Comparison of ENCODE assay signal across 21 cellular contexts in the genomic region with DNA sequence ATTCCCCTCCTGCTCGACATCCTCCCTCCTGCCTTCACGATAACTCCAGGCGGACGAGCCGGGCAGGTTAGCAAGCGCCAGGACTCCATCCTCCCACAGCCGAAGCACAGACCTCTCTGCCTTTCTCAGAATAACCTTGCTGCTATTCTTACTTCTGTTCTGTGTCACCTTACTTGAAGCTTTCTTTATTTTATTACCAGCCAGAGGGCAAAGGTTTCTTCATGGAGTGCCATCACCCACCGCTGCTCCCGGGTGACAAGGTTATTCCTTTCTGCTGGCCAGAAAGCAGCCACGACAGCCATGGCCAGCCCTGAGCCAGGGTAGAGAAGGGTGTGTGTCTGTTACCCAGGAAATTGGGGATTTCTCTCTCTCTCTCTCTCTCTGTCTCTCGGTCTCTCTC.
"Had no signal": no experiment of that assay in that cellular context is flagged by ENCODE, and none has a peak within 500 bp of the region (broad histone marks: within the 10 kb centered on the region; RNA-seq: fewer than 3 reads in every experiment).

No MANE protein-coding gene starts in this region.

- H3K36me3 ChIP-seq: left ventricle myocardium inferior, stomach, suprapubic skin, tibial nerve had no signal

- H3K36me3 Mint-ChIP-seq: natural killer cell treated with Interleukin-12 subunit alpha and Interleukin-12 subunit beta and Interleukin-15 and Interleukin-18, amount 100 ng/mL, for 72 hours; stimulated activated memory B cell treated with anti-CD40 and anti-IgM and Interleukin-4, amounts not matched to agents 10 μg/mL and 1 μg/mL and 100 μg/mL, for 72 hours had no signal

- H3K27ac Mint-ChIP-seq: activated T-helper 2 cell treated with anti-CD3 and anti-CD28 coated beads, Interferon-gamma antibody, Interleukin-2, Interleukin-4, amounts not matched to agents 10 μg/mL and 5 μg/mL and 100 μg/mL, durations not matched to agents 14 hours and 24 hours and 36 hours; immature natural killer cell; natural killer cell treated with Interleukin-12 subunit alpha and Interleukin-12 subunit beta and Interleukin-15 and Interleukin-18, amount 100 ng/mL, for 72 hours; stimulated activated memory B cell treated with anti-CD40 and anti-IgM and Interleukin-4, amounts not matched to agents 10 μg/mL and 1 μg/mL and 100 μg/mL, for 72 hours had no signal

- H3K27me3 Mint-ChIP-seq: natural killer cell treated with Interleukin-12 subunit alpha and Interleukin-12 subunit beta and Interleukin-15 and Interleukin-18, amount 100 ng/mL, for 72 hours; stimulated activated memory B cell treated with anti-CD40 and anti-IgM and Interleukin-4, amounts not matched to agents 10 μg/mL and 1 μg/mL and 100 μg/mL, for 72 hours had no signal

- H3K4me1 Mint-ChIP-seq: immature natural killer cell had no signal

- H3K27me3 ChIP-seq: foreskin keratinocyte, stomach, suprapubic skin, tibial nerve had no signal

- H3K4me3 Mint-ChIP-seq: activated T-cell treated with anti-CD3 and anti-CD28 coated beads, Interleukin-2, amount 50 U/mL, for 4 hours; immature natural killer cell; natural killer cell treated with Interleukin-12 subunit alpha and Interleukin-12 subunit beta and Interleukin-15 and Interleukin-18, amount 100 ng/mL, for 72 hours; stimulated activated memory B cell treated with anti-CD40 and anti-IgM and Interleukin-4, amounts not matched to agents 10 μg/mL and 1 μg/mL and 100 μg/mL, for 72 hours had no signal

- H3K9me3 ChIP-seq: left ventricle myocardium inferior, stomach, suprapubic skin had no signal

- H3K4me3 ChIP-seq: left ventricle myocardium inferior, smooth muscle cell, stomach, suprapubic skin, tibial nerve had no signal

- H3K27ac ChIP-seq: foreskin keratinocyte, left ventricle myocardium inferior, parathyroid adenoma, stomach, suprapubic skin, tibial nerve had no signal

- H3K4me1 ChIP-seq: parathyroid adenoma had no signal

- DNase-seq: activated CD4-positive, alpha-beta T cell treated with anti-CD3 and anti-CD28 coated beads for 1 hour; activated CD4-positive, alpha-beta T cell treated with anti-CD3 and anti-CD28 coated beads, Interleukin-2, amount 50 U/mL, for 4 hours; activated CD8-positive, alpha-beta memory T cell treated with anti-CD3 and anti-CD28 coated beads for 24 hours; activated CD8-positive, alpha-beta memory T cell treated with anti-CD3 and anti-CD28 coated beads, Interleukin-2, amount 50 U/mL, for 4 hours; activated naive CD4-positive, alpha-beta T cell; activated T-cell treated with anti-CD3 and anti-CD28 coated beads, Interleukin-2, amount 50 U/mL, for 4 hours; cortex of kidney; foreskin keratinocyte; immature natural killer cell; left ventricle myocardium inferior; midbrain; stimulated activated CD4-positive, alpha-beta T cell treated with anti-CD3 and anti-CD28 coated beads, Interleukin-15, amount 100 ng/mL, for 24 hours; stomach; T-helper 9 cell had no signal

- H3K9me3 Mint-ChIP-seq: activated T-cell treated with anti-CD3 and anti-CD28 coated beads, Interleukin-2, amount 50 U/mL, for 4 hours; activated T-helper 2 cell treated with anti-CD3 and anti-CD28 coated beads, Interferon-gamma antibody, Interleukin-2, Interleukin-4, amounts not matched to agents 10 μg/mL and 5 μg/mL and 100 μg/mL, durations not matched to agents 14 hours and 24 hours and 36 hours; immature natural killer cell; natural killer cell treated with Interleukin-12 subunit alpha and Interleukin-12 subunit beta and Interleukin-15 and Interleukin-18, amount 100 ng/mL, for 72 hours; stimulated activated memory B cell treated with anti-CD40 and anti-IgM and Interleukin-4, amounts not matched to agents 10 μg/mL and 1 μg/mL and 100 μg/mL, for 72 hours had no signal
